ENCODE assay signal across 9 cellular contexts in the genomic region with DNA sequence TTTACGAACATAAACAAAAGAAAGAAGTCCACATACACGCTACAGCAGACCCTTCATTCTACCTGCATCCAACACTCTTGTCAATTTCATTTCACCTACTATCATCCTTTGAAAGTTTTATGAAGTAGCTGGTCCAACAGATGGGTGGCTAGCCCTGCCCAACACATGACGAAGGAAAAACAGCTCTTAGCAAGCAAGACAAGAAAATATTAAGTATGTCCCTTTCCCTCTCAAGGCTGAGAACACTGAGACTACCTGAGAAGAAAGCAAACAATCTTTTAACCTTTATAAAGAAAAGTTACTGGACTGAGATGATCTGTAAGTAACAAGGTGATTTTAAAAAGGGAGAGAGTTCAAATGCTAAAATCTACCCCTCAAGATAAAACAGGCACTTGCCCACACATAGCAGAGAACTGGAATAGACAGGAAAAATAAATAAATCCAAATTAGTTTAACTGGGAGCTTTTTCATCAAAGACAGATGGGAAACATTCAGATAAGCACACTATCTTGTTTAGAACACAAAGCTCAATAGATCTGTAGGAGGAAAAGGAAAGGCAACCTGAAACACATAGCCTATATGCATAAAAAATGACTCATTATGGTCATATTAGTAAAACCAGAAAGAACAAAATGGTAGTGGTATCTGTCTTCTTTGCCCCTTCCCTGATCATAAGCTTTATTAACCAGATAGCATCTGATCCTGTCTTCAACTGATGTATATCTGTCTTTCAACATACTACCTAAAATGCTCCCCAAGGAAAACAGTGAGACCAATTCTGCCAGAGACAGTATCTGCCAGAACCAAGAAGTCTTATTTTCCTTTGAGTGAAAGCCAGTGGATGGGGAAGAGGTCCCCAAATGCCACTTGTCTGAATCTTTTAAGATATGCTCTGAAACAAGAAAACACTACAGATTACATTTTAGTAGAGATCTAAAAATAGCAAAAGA.
DNase-seq lines count a peak whose midpoint lies in the region; ATAC-seq and TF ChIP-seq lines count a peak whose summit lies in the region.
"Had no signal": no experiment of that assay in that cellular context is flagged by ENCODE, and none has a peak within 500 bp of the region (broad histone marks: within the 10 kb centered on the region; RNA-seq: fewer than 3 reads in every experiment).

No MANE protein-coding gene starts in this region.

- H3K36me3 Mint-ChIP-seq in activated CD4-positive, alpha-beta T cell treated with anti-CD3 and anti-CD28 coated beads, Interleukin-2, amount 10 ng/mL, durations not matched to agents 7 days and 5 days (ENCODE audit: low read depth): peaks cover 16% of the 10 kb centered on the region
- peaks cover 9% of the 10 kb centered on the region for H3K36me3 Mint-ChIP-seq in activated B cell treated with CpG ODN at 0.5 μM for 24 hours (ENCODE audit: low read depth)

- H3K9me3 Mint-ChIP-seq in activated CD4-positive, alpha-beta T cell treated with anti-CD3 and anti-CD28 coated beads, Interleukin-2, amount 10 ng/mL, durations not matched to agents 7 days and 5 days: no peaks in the 10 kb centered on the region
- no peaks in the 10 kb centered on the region for H3K9me3 Mint-ChIP-seq in activated B cell treated with CpG ODN at 0.5 μM for 24 hours

- H3K4me3 Mint-ChIP-seq in activated CD4-positive, alpha-beta T cell treated with anti-CD3 and anti-CD28 coated beads, Interleukin-2, amount 10 ng/mL, durations not matched to agents 7 days and 5 days: peak overlapping the region; percentile 74
- peak overlapping the region; percentile 68 for H3K4me3 Mint-ChIP-seq in activated B cell treated with CpG ODN at 0.5 μM for 24 hours

- peak overlapping the region; percentile 54 for H3K4me3 ChIP-seq in left ventricle myocardium inferior
- H3K4me3 ChIP-seq in thymus (ENCODE audit: low read length): peak overlapping the region; percentile 54

- intact Hi-C loops in activated B cell treated with CpG ODN at 0.5 μM for 24 hours (cut with micrococcal nuclease): loop anchor here (2.0 kb wide), 1 partner anchor 61 kb away; no protein-coding TSS in a partner anchor
- intact Hi-C loops in left ventricle myocardium inferior (cut with micrococcal nuclease): no loop called here

- CTCF ChIA-PET in activated CD4-positive, alpha-beta T cell treated with anti-CD3 and anti-CD28 coated beads, Interleukin-2, amount 10 ng/mL, durations not matched to agents 7 days and 5 days (lab: Charles Lee): interaction anchor here (0.5 to 2.6 kb wide), 9 partner anchors 8 to 731 kb away, joined by 3 to 16 read pairs (median 4); a partner anchor contains a TSS
- CTCF ChIA-PET in activated B cell treated with CpG ODN at 0.5 μM for 24 hours (lab: Charles Lee): interaction anchor here (1.3 to 12.5 kb wide), 3 partner anchors 8 to 227 kb away, joined by 3 to 215 read pairs (median 19); no protein-coding TSS in a partner anchor

- peaks cover 54% of the 10 kb centered on the region for H3K4me1 ChIP-seq in left ventricle myocardium inferior
- H3K4me1 ChIP-seq in thymus (ENCODE audit: control insufficient read depth, insufficient read depth, low read length): peaks cover 12% of the 10 kb centered on the region

- no peaks in the 10 kb centered on the region for H3K27me3 ChIP-seq in left ventricle myocardium inferior (ENCODE audit: low read depth)
- H3K27me3 ChIP-seq in thymus (ENCODE audit: control insufficient read depth, insufficient read depth): no peaks in the 10 kb centered on the region

- peak overlapping the region; percentile 52 for H3K27ac ChIP-seq in left ventricle myocardium inferior (replicated peaks)
- H3K27ac ChIP-seq in thymus (ENCODE audit: low read depth): no peak overlapping the region

- H3K4me1 Mint-ChIP-seq in activated CD4-positive, alpha-beta T cell treated with anti-CD3 and anti-CD28 coated beads, Interleukin-2, amount 10 ng/mL, durations not matched to agents 7 days and 5 days: peaks cover 64% of the 10 kb centered on the region
- H3K4me1 Mint-ChIP-seq in activated B cell treated with CpG ODN at 0.5 μM for 24 hours: peaks cover 66% of the 10 kb centered on the region

- no peak for ATAC-seq in activated B cell treated with CpG ODN at 0.5 μM for 24 hours (ENCODE audit: low read depth)

- no peaks in the 10 kb centered on the region for H3K27me3 Mint-ChIP-seq in activated CD4-positive, alpha-beta T cell treated with anti-CD3 and anti-CD28 coated beads, Interleukin-2, amount 10 ng/mL, durations not matched to agents 7 days and 5 days
- no peaks in the 10 kb centered on the region for H3K27me3 Mint-ChIP-seq in activated B cell treated with CpG ODN at 0.5 μM for 24 hours

- H3K36me3 ChIP-seq in left ventricle myocardium inferior (no peaks in the 10 kb centered on the region), thymus (ENCODE audit: control insufficient read depth, insufficient read depth) (no peaks in the 10 kb centered on the region)

- no peak for TF ChIP-seq CTCF in activated B cell treated with CpG ODN at 0.5 μM for 24 hours (IDR thresholded peaks at IDR 0.05)
- no peak for TF ChIP-seq CTCF in left ventricle myocardium inferior (IDR thresholded peaks at IDR 0.05; ENCODE audit: borderline replicate concordance)

- DNase-seq in activated CD4-positive, alpha-beta T cell treated with anti-CD3 and anti-CD28 coated beads, Interleukin-2, amount 10 ng/mL, durations not matched to agents 7 days and 5 days: no peak
- DNase-seq in activated CD4-positive, alpha-beta T cell treated with anti-CD3 and anti-CD28 coated beads for 48 hours: no peak
- DNase-seq in activated B cell treated with CpG ODN at 0.5 μM for 24 hours (no peak), left ventricle myocardium inferior (no peak), H4 (ENCODE audit: low spot score) (no peak), NCI-H1436 (lab: John Stamatoyannopoulos, UW) (no peak), foreskin melanocyte (no peak)
- DNase-seq: activated CD4-positive, alpha-beta T cell treated with anti-CD3 and anti-CD28 coated beads, Interleukin-2, amount 50 U/mL, for 1 hour had no signal

- no peaks in the 10 kb centered on the region for H3K9me3 ChIP-seq in left ventricle myocardium inferior (replicated peaks)
- H3K9me3 ChIP-seq in thymus (ENCODE audit: control insufficient read depth): no peaks in the 10 kb centered on the region

- H3K27ac Mint-ChIP-seq in activated CD4-positive, alpha-beta T cell treated with anti-CD3 and anti-CD28 coated beads, Interleukin-2, amount 10 ng/mL, durations not matched to agents 7 days and 5 days: peak overlapping the region; percentile 62
- H3K27ac Mint-ChIP-seq in activated B cell treated with CpG ODN at 0.5 μM for 24 hours: peak overlapping the region; percentile 36

- POLR2A ChIA-PET in activated CD4-positive, alpha-beta T cell treated with anti-CD3 and anti-CD28 coated beads, Interleukin-2, amount 10 ng/mL, durations not matched to agents 7 days and 5 days (lab: Charles Lee): interaction anchor here (0.7 to 2.3 kb wide), 2 partner anchors 10 to 105 kb away, joined by 3 to 5 read pairs; a partner anchor contains a TSS
- POLR2A ChIA-PET in activated B cell treated with CpG ODN at 0.5 μM for 24 hours (lab: Charles Lee): interaction anchor here (0.5 to 1.5 kb wide), 5 partner anchors 16 to 288 kb away, joined by 3 to 4 read pairs (median 3); no protein-coding TSS in a partner anchor

- WGBS in thymus: 82% methylated on average over 3 of the region's 3 CpGs
